In the genomic region with DNA sequence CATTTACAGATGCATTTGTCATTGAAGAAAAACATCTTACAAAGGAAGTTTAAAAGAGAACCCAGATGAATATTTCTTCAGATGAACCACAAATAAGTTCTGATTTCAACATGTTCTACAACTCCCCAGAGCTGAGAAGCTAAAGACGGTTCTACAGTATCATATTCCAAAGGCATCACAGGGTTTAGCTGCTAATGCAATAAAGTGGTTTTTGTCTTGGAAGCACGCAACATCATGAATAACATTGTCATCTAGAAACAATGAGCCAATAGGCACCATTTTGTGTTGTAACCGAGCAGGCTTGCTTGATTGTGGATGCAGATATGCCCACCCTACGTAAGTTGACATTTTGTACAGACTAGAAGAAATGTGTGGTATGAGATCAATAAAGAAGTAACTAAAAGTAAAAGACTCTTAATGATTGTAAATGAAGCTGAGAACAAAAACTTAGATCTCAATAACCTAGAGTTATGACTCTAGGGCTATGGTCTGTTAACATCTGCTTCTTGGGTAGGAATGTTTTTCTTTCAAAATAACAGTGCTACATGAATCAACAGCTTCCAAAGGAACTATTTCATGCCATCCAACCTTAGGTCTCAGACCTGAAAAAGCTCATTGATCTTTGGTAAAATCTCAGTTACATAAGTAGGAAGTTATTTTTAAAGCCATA, we compare ENCODE assay signal across 24 cellular contexts.
DNase-seq lines count a peak whose midpoint lies in the region; TF ChIP-seq lines count a peak whose summit lies in the region.
"Had no signal": no experiment of that assay in that cellular context is flagged by ENCODE, and none has a peak within 500 bp of the region (broad histone marks: within the 10 kb centered on the region; RNA-seq: fewer than 3 reads in every experiment).

No MANE protein-coding gene starts in this region.

- 92% methylated on average over 4 of the region's 4 CpGs for WGBS in mesenchymal stem cell

- DNase-seq in AG20443 (ENCODE audit: low spot score) (peak; percentile 18), adipocyte (ENCODE audit: low read depth) (peak; percentile 80), mesenchymal stem cell (no peak), skeletal muscle cell (ENCODE audit: low read depth) (peak; percentile 53), endothelial cell (ENCODE audit: low spot score) (no peak), NOMO-1 treated with dmso at 0.1 percent for 144 hours (lab: John Stamatoyannopoulos, UW; ENCODE audit: unreplicated experiment) (no peak), NCI-H2227 treated with DMSO at 0.1 percent for 48 hours (lab: John Stamatoyannopoulos, UW) (no peak), dermis blood vessel endothelial cell (no peak)
- DNase-seq: activated CD4-positive, alpha-beta T cell treated with anti-CD3 and anti-CD28 coated beads, Interleukin-2, amount 50 U/mL, for 48 hours; activated CD8-positive, alpha-beta memory T cell treated with anti-CD3 and anti-CD28 coated beads, Interleukin-2, amount 50 U/mL, for 4 hours; central memory CD4-positive, alpha-beta T cell; EL; HFFc6; IMR-90; mesendoderm; naive thymus-derived CD4-positive, alpha-beta T cell; NCI-H1092 treated with DMSO at 0.1 percent for 48 hours; NCI-H2029; T-cell; upper lobe of right lung had no signal

- H3K4ac ChIP-seq in mesenchymal stem cell (ENCODE audit: low read depth in 1 of 2, low read length in 2 of 2) = no peak overlapping the region

- H3K9me3 ChIP-seq in adipocyte (ENCODE audit: control insufficient read depth, low read length) (peaks cover 10% of the 10 kb centered on the region), mesenchymal stem cell (ENCODE audit: control insufficient read depth, low read length) (peaks cover 10% of the 10 kb centered on the region)
- H3K9me3 ChIP-seq: SJSA1, upper lobe of right lung had no signal

- H3K4me3 ChIP-seq in adipocyte (ENCODE audit: low read length) (no peak overlapping the region), mesenchymal stem cell (ENCODE audit: insufficient read depth in 1 of 2, low read depth in 1 of 2, low read length in 2 of 2) (no peak overlapping the region), skeletal muscle cell (ENCODE audit: low read depth, low read length) (no peak overlapping the region)
- H3K4me3 ChIP-seq: SJSA1, upper lobe of right lung had no signal

- no peaks in the 10 kb centered on the region for H3K36me3 Mint-ChIP-seq in endothelial cell (ENCODE audit: low read depth, unreplicated experiment)
- H3K36me3 Mint-ChIP-seq: CD14-positive monocyte; naive thymus-derived CD4-positive, alpha-beta T cell; T-cell had no signal

- no peak overlapping the region for H3K4me2 ChIP-seq in mesenchymal stem cell (ENCODE audit: low read length, poor library complexity, severe bottlenecking)

- H2BK120ac ChIP-seq in mesenchymal stem cell (ENCODE audit: low read depth, low read length) = no peak overlapping the region

- peak overlapping the region in 1 of 2 experiments; percentile 63 for H2BK12ac ChIP-seq in mesenchymal stem cell (ENCODE audit: low read length in 2 of 2)

- no peak overlapping the region for H3K4me3 Mint-ChIP-seq in endothelial cell (ENCODE audit: unreplicated experiment)
- H3K4me3 Mint-ChIP-seq: activated naive CD8-positive, alpha-beta T cell; CD14-positive monocyte; HFFc6; naive thymus-derived CD4-positive, alpha-beta T cell; T-cell had no signal

- H4K8ac ChIP-seq in mesenchymal stem cell (ENCODE audit: low read length) = no peak overlapping the region

- H2BK15ac ChIP-seq in mesenchymal stem cell (ENCODE audit: low read depth, poor library complexity, severe bottlenecking) = no peak overlapping the region

- H4K91ac ChIP-seq in mesenchymal stem cell (ENCODE audit: low read length) = no peak overlapping the region

- peaks cover 2% of the 10 kb centered on the region for H3K4me1 Mint-ChIP-seq in endothelial cell (ENCODE audit: unreplicated experiment)
- H3K4me1 Mint-ChIP-seq: CD14-positive monocyte; naive thymus-derived CD4-positive, alpha-beta T cell; T-cell had no signal

- H3K4me1 ChIP-seq in adipocyte (ENCODE audit: control insufficient read depth, insufficient read depth, low read length) (peaks cover 7% of the 10 kb centered on the region), mesenchymal stem cell (ENCODE audit: control insufficient read depth, insufficient read depth, low read depth, low read length) (no peaks in the 10 kb centered on the region)
- H3K4me1 ChIP-seq: parathyroid adenoma, SJSA1, upper lobe of right lung had no signal

- H3K36me3 ChIP-seq in adipocyte (ENCODE audit: control insufficient read depth, insufficient read depth, low read length, severe bottlenecking) (no peaks in the 10 kb centered on the region), mesenchymal stem cell (ENCODE audit: control insufficient read depth in 1 of 2, insufficient read depth in 2 of 2, low read depth in 1 of 2, low read length in 2 of 2) (no peaks in the 10 kb centered on the region)
- H3K36me3 ChIP-seq: SJSA1, upper lobe of right lung had no signal

- no peak overlapping the region for H3K27ac Mint-ChIP-seq in endothelial cell (ENCODE audit: unreplicated experiment)
- H3K27ac Mint-ChIP-seq: activated naive CD8-positive, alpha-beta T cell; CD14-positive monocyte; HFFc6; naive thymus-derived CD4-positive, alpha-beta T cell; T-cell had no signal

- H3K27me3 ChIP-seq in adipocyte (replicated peaks; ENCODE audit: control insufficient read depth, insufficient read depth, low read length) (no peaks in the 10 kb centered on the region), mesenchymal stem cell (ENCODE audit: control insufficient read depth in 1 of 2, insufficient read depth in 1 of 2, low read length in 2 of 2) (no peaks in the 10 kb centered on the region)
- H3K27me3 ChIP-seq: SJSA1, upper lobe of right lung had no signal

- peak overlapping the region in 1 of 2 experiments; percentile 57 for H3K18ac ChIP-seq in mesenchymal stem cell (ENCODE audit: low read depth in 1 of 2, low read length in 2 of 2)

- H3K79me1 ChIP-seq in mesenchymal stem cell (replicated peaks; ENCODE audit: low read length, poor library complexity, severe bottlenecking) = no peaks in the 10 kb centered on the region

- peaks cover 4% of the 10 kb centered on the region for H3K27me3 Mint-ChIP-seq in endothelial cell (ENCODE audit: unreplicated experiment)

- H2BK5ac ChIP-seq in mesenchymal stem cell (ENCODE audit: low read depth, low read length, poor library complexity, severe bottlenecking) = no peak overlapping the region

- H3K9ac ChIP-seq in adipocyte (ENCODE audit: low read length) = no peak overlapping the region
- peak overlapping the region; percentile 71 for H3K9ac ChIP-seq in mesenchymal stem cell (ENCODE audit: low read length)
- H3K9ac ChIP-seq: parathyroid adenoma had no signal

- peak overlapping the region; percentile 15 for H3K27ac ChIP-seq in mesenchymal stem cell (ENCODE audit: low read length, poor library complexity, severe bottlenecking)
- H3K27ac ChIP-seq: parathyroid adenoma, SJSA1, upper lobe of right lung had no signal

- H2AFZ ChIP-seq in mesenchymal stem cell (ENCODE audit: low read depth, low read length) = no peak overlapping the region
- H2AFZ ChIP-seq: parathyroid adenoma had no signal

- no peaks in the 10 kb centered on the region for H3K9me3 Mint-ChIP-seq in endothelial cell (ENCODE audit: unreplicated experiment)
- H3K9me3 Mint-ChIP-seq: HFFc6, T-cell had no signal

- H3K23ac ChIP-seq in mesenchymal stem cell (ENCODE audit: low read length in 2 of 2) = no peak overlapping the region

- peak overlapping the region in 1 of 2 experiments; percentile 48 for H3K14ac ChIP-seq in mesenchymal stem cell (ENCODE audit: low read length in 2 of 2)

- no peak for TF ChIP-seq CTCF in endothelial cell (IDR thresholded peaks at IDR 0.05; ENCODE audit: unreplicated experiment)

- no peak overlapping the region for H2AK5ac ChIP-seq in mesenchymal stem cell (ENCODE audit: low read length, severe bottlenecking)

Comparison
In these comparisons a context has a peak if more than half of its experiments do, and no peak if none do; other contexts are left out.
1. DNase-seq: peak in AG20443 (single experiment), adipocyte (single experiment) and skeletal muscle cell (single experiment); none in mesenchymal stem cell (single experiment), endothelial cell (single experiment), NOMO-1 treated with dmso at 0.1 percent for 144 hours (single experiment), NCI-H2227 treated with DMSO at 0.1 percent for 48 hours (single experiment) and dermis blood vessel endothelial cell (single experiment).